Comparison of ENCODE assay signal across 8 cellular contexts in the genomic region with DNA sequence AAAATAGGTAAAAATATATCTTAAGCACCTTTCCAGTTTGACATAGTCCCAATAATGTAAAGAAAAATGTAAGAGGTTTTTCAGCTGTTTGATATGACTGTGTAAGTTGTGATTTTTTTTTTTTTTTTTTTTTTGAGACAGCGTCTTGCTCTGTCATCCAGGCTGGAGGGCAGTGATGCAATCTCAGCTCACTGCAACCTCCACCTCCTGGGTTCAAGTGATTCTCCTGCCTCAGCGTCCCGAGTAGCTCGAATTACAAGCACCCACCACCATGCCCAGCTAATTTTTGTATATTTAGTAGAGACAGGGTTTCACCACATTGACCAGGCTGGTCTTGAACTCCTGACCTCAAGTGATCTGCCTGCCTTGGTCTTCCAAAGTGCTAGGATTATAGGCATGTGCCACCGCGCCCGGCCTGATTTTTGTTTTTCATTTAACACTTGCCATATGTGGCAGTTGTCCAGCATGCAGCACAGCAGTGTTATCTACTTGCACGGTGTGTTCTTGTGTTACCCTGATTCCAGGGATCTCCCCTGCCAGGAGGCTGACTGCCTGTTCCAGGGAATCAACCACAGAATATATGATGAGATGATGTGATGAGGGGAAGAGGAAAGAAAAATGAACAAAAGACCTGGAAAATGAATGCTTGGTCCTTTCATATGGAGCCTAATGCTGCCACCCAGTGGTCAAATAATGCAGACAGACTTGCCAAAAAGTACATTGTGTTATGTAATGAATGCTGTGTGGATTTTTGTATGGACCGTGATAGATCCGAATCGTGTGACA.
DNase-seq lines count a peak whose midpoint lies in the region; ATAC-seq and TF ChIP-seq lines count a peak whose summit lies in the region.

No MANE protein-coding gene starts in this region.

- in situ Hi-C loops in transverse colon (cut with MboI; ENCODE audit: low pct_ligation_motif_present in 1 of 4, low pct_unique_long_range_greater_than_20kb in 1 of 4, low sequenced_read_pairs in 3 of 4): loop anchor here (10.0 to 25.0 kb wide), 4 partner anchors 129 to 562 kb away; no protein-coding TSS in a partner anchor

- intact Hi-C loops in Right ventricle myocardium inferior (cut with DNase I) (loop anchor here (2.0 to 10.0 kb wide), 4 partner anchors 79 to 557 kb away; a partner anchor contains a TSS), cardiac septum (cut with DNase I) (loop anchor here (1.0 to 10.0 kb wide), 3 partner anchors 138 to 553 kb away; a partner anchor contains a TSS), transverse colon (cut with DNase I; ENCODE audit: low total_unique reads) (loop anchor here (5.0 kb wide), 1 partner anchor 557 kb away; no protein-coding TSS in a partner anchor)
- intact Hi-C loops in activated T-helper 2 cell treated with anti-CD3 and anti-CD28 coated beads, Interferon-gamma antibody, Interleukin-2, Interleukin-4, amounts not matched to agents 10 μg/mL and 5 μg/mL and 100 μg/mL, durations not matched to agents 14 hours and 24 hours and 36 hours (cut with micrococcal nuclease): loop anchor here (1.0 to 2.0 kb wide), 3 partner anchors 79 to 555 kb away; a partner anchor contains a TSS

- H3K9me3 ChIP-seq in Peyer's patch (no peaks in the 10 kb centered on the region), osteoblast (ENCODE audit: low read depth, low read length) (no peaks in the 10 kb centered on the region), transverse colon (no peaks in the 10 kb centered on the region)

- peak overlapping the region; percentile 33 for H2AFZ ChIP-seq in osteoblast (ENCODE audit: low read length)

- peak overlapping the region; percentile 41 for H3K4me2 ChIP-seq in osteoblast (ENCODE audit: insufficient read depth, low read length)

- H3K36me3 Mint-ChIP-seq in activated T-helper 2 cell treated with anti-CD3 and anti-CD28 coated beads, Interferon-gamma antibody, Interleukin-2, Interleukin-4, amounts not matched to agents 10 μg/mL and 5 μg/mL and 100 μg/mL, durations not matched to agents 14 hours and 24 hours and 36 hours (ENCODE audit: low read depth): no peaks in the 10 kb centered on the region

- peaks cover 9% of the 10 kb centered on the region for H3K27me3 Mint-ChIP-seq in activated T-helper 2 cell treated with anti-CD3 and anti-CD28 coated beads, Interferon-gamma antibody, Interleukin-2, Interleukin-4, amounts not matched to agents 10 μg/mL and 5 μg/mL and 100 μg/mL, durations not matched to agents 14 hours and 24 hours and 36 hours (ENCODE audit: low read depth)

- H3K4me1 ChIP-seq in Peyer's patch (no peaks in the 10 kb centered on the region), foreskin keratinocyte (no peaks in the 10 kb centered on the region), osteoblast (ENCODE audit: insufficient read depth, low read length) (no peaks in the 10 kb centered on the region), transverse colon (peaks cover 0 to 14% (median 2%) of the 10 kb centered on the region in 4 donors)

- WGBS in transverse colon (ENCODE audit: low coverage in 1 of 2), 2 donors: 46 to 100% methylated on average over 1 to 11 of the region's 11 CpGs

- no peaks in the 10 kb centered on the region for H3K79me2 ChIP-seq in osteoblast (ENCODE audit: insufficient read depth, low read length)

- H3K4me3 ChIP-seq in Peyer's patch (no peak overlapping the region), osteoblast (ENCODE audit: insufficient read depth, low read length) (peak overlapping the region; percentile 1), transverse colon (no peak overlapping the region)

- DNase-seq in Right ventricle myocardium inferior (ENCODE audit: missing footprints) (no peak), cardiac septum (ENCODE audit: low spot score) (no peak), Peyer's patch (peak in 2 of 3 donors; percentile 69 to 92), foreskin keratinocyte (peak; percentile 34 to 67), osteoblast (ENCODE audit: insufficient read length, low spot score, missing footprints) (peak; percentile 53), transverse colon (peak; percentile 76)
- DNase-seq in activated T-helper 2 cell treated with anti-CD3 and anti-CD28 coated beads, Interferon-gamma antibody, Interleukin-2, Interleukin-4, amounts not matched to agents 10 μg/mL and 5 μg/mL and 100 μg/mL, durations not matched to agents 14 hours and 24 hours and 36 hours (ENCODE audit: low spot score): peak; percentile 31

- H3K36me3 ChIP-seq in Peyer's patch (no peaks in the 10 kb centered on the region), osteoblast (ENCODE audit: insufficient read depth, low read length) (no peaks in the 10 kb centered on the region), transverse colon (no peaks in the 10 kb centered on the region)

- ATAC-seq in Right ventricle myocardium inferior (peak; percentile 73), foreskin keratinocyte (peak; percentile 78)

- no peak overlapping the region for H3K4me3 Mint-ChIP-seq in activated T-helper 2 cell treated with anti-CD3 and anti-CD28 coated beads, Interferon-gamma antibody, Interleukin-2, Interleukin-4, amounts not matched to agents 10 μg/mL and 5 μg/mL and 100 μg/mL, durations not matched to agents 14 hours and 24 hours and 36 hours (ENCODE audit: low read depth)

- H3K4me1 Mint-ChIP-seq in activated T-helper 2 cell treated with anti-CD3 and anti-CD28 coated beads, Interferon-gamma antibody, Interleukin-2, Interleukin-4, amounts not matched to agents 10 μg/mL and 5 μg/mL and 100 μg/mL, durations not matched to agents 14 hours and 24 hours and 36 hours (ENCODE audit: low read depth): peaks cover 20% of the 10 kb centered on the region

- H4K20me1 ChIP-seq in osteoblast (ENCODE audit: insufficient read depth, low read length): no peaks in the 10 kb centered on the region

- no peak overlapping the region for H3K27ac Mint-ChIP-seq in activated T-helper 2 cell treated with anti-CD3 and anti-CD28 coated beads, Interferon-gamma antibody, Interleukin-2, Interleukin-4, amounts not matched to agents 10 μg/mL and 5 μg/mL and 100 μg/mL, durations not matched to agents 14 hours and 24 hours and 36 hours

- TF ChIP-seq POLR2A in Peyer's patch (IDR thresholded peaks at IDR 0.05) (no peak), transverse colon (IDR thresholded peaks at IDR 0.05) (no peak)

- TF ChIP-seq CTCF in LNCAP (IDR thresholded peaks at IDR 0.05): peak; percentile 83
- TF ChIP-seq CTCF in Peyer's patch (IDR thresholded peaks at IDR 0.05): peak; percentile 65 to 95 (median 89)
- TF ChIP-seq CTCF in foreskin keratinocyte (conservative IDR thresholded peaks at IDR 0.05): peak; percentile 88
- TF ChIP-seq CTCF in osteoblast (IDR thresholded peaks at IDR 0.05; ENCODE audit: extremely low read depth, low read depth, low read length): peak; percentile 78
- TF ChIP-seq CTCF in transverse colon (IDR thresholded peaks at IDR 0.05): peak; percentile 77 to 90 (median 82)

- H3K9me3 Mint-ChIP-seq in activated T-helper 2 cell treated with anti-CD3 and anti-CD28 coated beads, Interferon-gamma antibody, Interleukin-2, Interleukin-4, amounts not matched to agents 10 μg/mL and 5 μg/mL and 100 μg/mL, durations not matched to agents 14 hours and 24 hours and 36 hours: no peaks in the 10 kb centered on the region

- TF ChIP-seq EP300 in transverse colon (IDR thresholded peaks at IDR 0.05; ENCODE audit: low read depth): no peak

- H3K27ac ChIP-seq in Peyer's patch (no peak overlapping the region), foreskin keratinocyte (no peak overlapping the region), osteoblast (ENCODE audit: low read depth, low read length) (no peak overlapping the region), transverse colon (no peak overlapping the region)

- H3K27me3 ChIP-seq in Peyer's patch (no peaks in the 10 kb centered on the region), foreskin keratinocyte (no peaks in the 10 kb centered on the region), osteoblast (ENCODE audit: insufficient read depth, low read length) (no peaks in the 10 kb centered on the region), transverse colon (no peaks in the 10 kb centered on the region)

Comparison
In these comparisons a context has a peak if more than half of its experiments do, and no peak if none do; other contexts are left out.
1. DNase-seq: peak in Peyer's patch (2 of 3), activated T-helper 2 cell treated with anti-CD3 and anti-CD28 coated beads, Interferon-gamma antibody, Interleukin-2, Interleukin-4, amounts not matched to agents 10 μg/mL and 5 μg/mL and 100 μg/mL, durations not matched to agents 14 hours and 24 hours and 36 hours (single experiment), foreskin keratinocyte (2 of 2), osteoblast (single experiment) and transverse colon (single experiment); none in Right ventricle myocardium inferior (single experiment) and cardiac septum (single experiment).
2. Peak in every context shown above with its lines, with median percentiles within 50 percentile points of each other: CTCF ChIP-seq.